Comparison of ENCODE assay signal across 1 cellular context in the genomic region with DNA sequence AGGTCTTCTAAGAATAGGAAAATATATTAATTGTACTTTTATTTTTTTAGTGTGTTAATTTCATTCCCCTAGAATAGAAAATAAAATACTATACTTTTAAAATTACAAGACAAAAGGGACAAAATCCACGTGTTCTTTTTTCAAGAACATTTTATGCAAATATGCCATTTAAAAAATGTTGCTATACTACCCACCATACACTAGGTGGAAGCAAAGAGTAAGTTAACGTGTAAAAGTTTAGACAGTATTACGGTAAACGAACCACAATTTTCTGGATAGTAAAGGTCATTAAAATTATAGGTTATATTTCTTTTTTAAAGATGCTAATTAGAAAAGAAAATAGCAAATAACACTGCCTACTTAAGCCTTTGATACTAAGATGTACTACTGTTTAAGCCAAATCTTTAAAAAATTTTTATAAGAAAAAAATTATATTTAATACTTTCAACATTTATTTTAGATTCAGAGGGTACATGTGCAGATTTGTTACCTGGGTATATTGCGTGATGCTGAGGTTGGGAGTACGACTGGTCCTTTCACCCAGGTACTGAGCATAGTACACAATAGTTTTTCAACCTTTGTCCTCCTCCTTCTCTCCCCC.
TF ChIP-seq lines count a peak whose summit lies in the region.

No MANE protein-coding gene starts in this region.

TF ChIP-seq in GM12878, 131 proteins besides CTCF, POLR2A, EP300 and RAD21 (continued from another document):
- TF ChIP-seq, protein P1, sequence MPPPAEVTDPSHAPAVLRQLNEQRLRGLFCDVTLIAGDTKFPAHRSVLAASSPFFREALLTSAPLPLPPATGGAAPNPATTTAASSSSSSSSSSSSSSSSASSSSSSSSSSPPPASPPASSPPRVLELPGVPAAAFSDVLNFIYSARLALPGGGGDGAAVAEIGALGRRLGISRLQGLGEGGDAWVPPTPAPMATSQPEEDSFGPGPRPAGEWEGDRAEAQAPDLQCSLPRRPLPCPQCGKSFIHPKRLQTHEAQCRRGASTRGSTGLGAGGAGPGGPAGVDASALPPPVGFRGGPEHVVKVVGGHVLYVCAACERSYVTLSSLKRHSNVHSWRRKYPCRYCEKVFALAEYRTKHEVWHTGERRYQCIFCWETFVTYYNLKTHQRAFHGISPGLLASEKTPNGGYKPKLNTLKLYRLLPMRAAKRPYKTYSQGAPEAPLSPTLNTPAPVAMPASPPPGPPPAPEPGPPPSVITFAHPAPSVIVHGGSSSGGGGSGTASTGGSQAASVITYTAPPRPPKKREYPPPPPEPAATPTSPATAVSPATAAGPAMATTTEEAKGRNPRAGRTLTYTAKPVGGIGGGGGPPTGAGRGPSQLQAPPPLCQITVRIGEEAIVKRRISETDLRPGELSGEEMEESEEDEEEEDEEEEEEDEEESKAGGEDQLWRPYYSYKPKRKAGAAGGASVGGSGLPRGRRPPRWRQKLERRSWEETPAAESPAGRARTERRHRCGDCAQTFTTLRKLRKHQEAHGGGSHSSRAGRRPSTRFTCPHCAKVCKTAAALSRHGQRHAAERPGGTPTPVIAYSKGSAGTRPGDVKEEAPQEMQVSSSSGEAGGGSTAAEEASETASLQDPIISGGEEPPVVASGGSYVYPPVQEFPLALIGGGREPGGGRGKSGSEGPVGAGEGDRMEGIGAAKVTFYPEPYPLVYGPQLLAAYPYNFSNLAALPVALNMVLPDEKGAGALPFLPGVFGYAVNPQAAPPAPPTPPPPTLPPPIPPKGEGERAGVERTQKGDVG (CRISPR knock-in tag; IDR thresholded peaks at IDR 0.05) = no peak
- TF ChIP-seq TAF1 (IDR thresholded peaks at IDR 0.05; ENCODE audit: borderline replicate concordance, low read depth, low read length) (no peak), IRF3 (IDR thresholded peaks at IDR 0.05) (no peak), POU2F2 (IDR thresholded peaks at IDR 0.05; ENCODE audit: borderline replicate concordance, low read depth, low read length) (peak; percentile 68; the same call in 1 of the 3 replicates), SREBF1 (IDR thresholded peaks at IDR 0.05; ENCODE audit: low read length) (no peak)
